15 cellular contexts compared by ENCODE assay signal in genomic region chr5:177332896-177333260, GRCh38. TPM values are rescaled to one million over a fixed set of nuclear protein-coding genes. Genes with fewer than 3 reads are reported as not detected.
A peak's percentile ranks its signal among the peaks of the same experiment; 100 is the strongest.
DNase-seq lines count a peak whose midpoint lies in the region; ATAC-seq, FAIRE-seq and TF ChIP-seq lines count a peak whose summit lies in the region.
"Had no signal": no experiment of that assay in that cellular context is flagged by ENCODE, and none has a peak within 500 bp of the region (broad histone marks: within the 10 kb centered on the region; RNA-seq: fewer than 3 reads in every experiment).

No MANE protein-coding gene starts in this region.

- peak overlapping the region; percentile 27 for H3K18ac ChIP-seq in neuronal stem cell (ENCODE audit: low read length)

- no peaks in the 10 kb centered on the region for H3K79me2 ChIP-seq in GM12878 (ENCODE audit: control insufficient read depth, insufficient read depth, low read length)

- H3K27me3 ChIP-seq in BE2C (no peaks in the 10 kb centered on the region), GM12878 (replicated peaks in 1 of 2; ENCODE audit: control insufficient read depth in 2 of 2, insufficient read depth in 2 of 2, low read length in 1 of 2) (no peaks in the 10 kb centered on the region), neuronal stem cell (ENCODE audit: control insufficient read depth in 3 of 3, insufficient read depth in 3 of 3, low read depth in 1 of 3, low read length in 3 of 3) (no peaks in the 10 kb centered on the region), small intestine (ENCODE audit: control insufficient read depth in 2 of 2, insufficient read depth in 2 of 2, low read length in 2 of 2) (no peaks in the 10 kb centered on the region)
- H3K27me3 ChIP-seq: MG63 had no signal

- H3K4me1 ChIP-seq in BE2C, result peaks cover 18% of the 10 kb centered on the region
- no peaks in the 10 kb centered on the region for H3K4me1 ChIP-seq in GM12878 (ENCODE audit: control insufficient read depth, insufficient read depth, low read length)
- H3K4me1 ChIP-seq in neuronal stem cell (ENCODE audit: control insufficient read depth in 2 of 2, insufficient read depth in 1 of 2, low read depth in 1 of 2, low read length in 2 of 2), result no peaks in the 10 kb centered on the region
- no peaks in the 10 kb centered on the region for H3K4me1 ChIP-seq in small intestine (ENCODE audit: control insufficient read depth in 2 of 2, insufficient read depth in 1 of 2, low read depth in 1 of 2, low read length in 1 of 2)

- peak; percentile 22 for DNase-seq in BE2C
- no peak for DNase-seq in GM12878 (ENCODE audit: low read depth, low spot score)
- DNase-seq in neuronal stem cell (ENCODE audit: low spot score), result no peak
- no peak for DNase-seq in GM19238 (ENCODE audit: insufficient read length, low spot score)
- DNase-seq in small intestine, result no peak
- DNase-seq: AML-193; CD8-positive, alpha-beta T cell; DMS 273 treated with DMSO at 0.1 percent for 48 hours; H9; MG63; NCI-H1092 treated with DMSO at 0.1 percent for 48 hours; NCI-H1694 treated with DMSO at 0.1 percent for 48 hours; NCI-H345; PC-3 had no signal

- no peak overlapping the region for H2BK120ac ChIP-seq in neuronal stem cell (ENCODE audit: low read depth, low read length)

- no peak overlapping the region for H4K8ac ChIP-seq in neuronal stem cell (ENCODE audit: low read depth, low read length)

- peaks cover 59% of the 10 kb centered on the region for H3K36me3 ChIP-seq in BE2C
- H3K36me3 ChIP-seq in GM12878 (ENCODE audit: control insufficient read depth in 2 of 2, insufficient read depth in 2 of 2, low read length in 1 of 2), result peaks cover 21 to 63% of the 10 kb centered on the region in 2 experiments
- H3K36me3 ChIP-seq in neuronal stem cell (replicated peaks in 1 of 2; ENCODE audit: control insufficient read depth in 2 of 2, insufficient read depth in 2 of 2, low read length in 2 of 2), result peaks cover 41 to 84% of the 10 kb centered on the region in 2 donors
- H3K36me3 ChIP-seq in small intestine (ENCODE audit: control insufficient read depth in 2 of 2, insufficient read depth in 2 of 2, low read length in 2 of 2), result peaks cover 20 to 23% of the 10 kb centered on the region in 2 donors

- H3K23ac ChIP-seq in neuronal stem cell (ENCODE audit: low read depth, low read length, poor library complexity), result peak overlapping the region; percentile 78

- H2BK5ac ChIP-seq in neuronal stem cell (ENCODE audit: low read length), result no peak overlapping the region

- H3K4me2 ChIP-seq in GM12878 (ENCODE audit: control insufficient read depth, insufficient read depth) (no peak overlapping the region), neuronal stem cell (ENCODE audit: insufficient read depth, low read length, poor library complexity, severe bottlenecking) (no peak overlapping the region)

- no peak overlapping the region for H4K91ac ChIP-seq in neuronal stem cell (ENCODE audit: low read depth, low read length, poor library complexity)

- POLR2A ChIA-PET in GM12878 (lab: Charles Lee), result no interaction called here

- 91% methylated on average over 13 of the region's 13 CpGs for WGBS in GM12878 (ENCODE audit: insufficient coverage, insufficient replicate concordance, low lambda C conversion rate, missing lambda C conversion rate)
- WGBS in neuronal stem cell (ENCODE audit: extremely low coverage in 2 of 2, insufficient read length in 2 of 2, insufficient replicate concordance in 1 of 2), 2 donors, result no CpG with 5 or more reads among the region's 13 CpGs
- WGBS in small intestine, 3 donors, result 86 to 94% (median 91%) methylated on average over 13 of the region's 13 CpGs

- no peak overlapping the region for H2BK12ac ChIP-seq in neuronal stem cell (ENCODE audit: low read length)

- RAD21 ChIA-PET in GM12878 (lab: Charles Lee; ENCODE audit: unreplicated experiment), result no interaction called here

- FAIRE-seq in GM12878 (lab: Jason Lieb, UNC) (no peak), small intestine (lab: Jason Lieb, UNC) (no peak)

- no TSS peak for BruUV-seq in GM12878 (replicated peaks; lab: Mats Ljungman, UMichigan)

- H3K9ac ChIP-seq in GM12878 (ENCODE audit: control insufficient read depth, insufficient read depth, low read length) (no peak overlapping the region), neuronal stem cell (ENCODE audit: low read depth, low read length, poor library complexity) (peak overlapping the region; percentile 72)

- in situ Hi-C loops in GM12878 (cut with MboI), result no loop called here

- H2AFZ ChIP-seq in GM12878 (ENCODE audit: control insufficient read depth, low read depth, low read length) (no peak overlapping the region), neuronal stem cell (ENCODE audit: low read length) (no peak overlapping the region)

- no peak for ATAC-seq in GM12878
- no peak for ATAC-seq in GM21390 (IDR thresholded peaks at IDR 0.05; ENCODE audit: unreplicated experiment)
- ATAC-seq: CD8-positive, alpha-beta T cell; PC-3 had no signal

- TF ChIP-seq POLR2A in GM12878 (IDR thresholded peaks at IDR 0.05; ENCODE audit: low read depth, low read length), result 0 out of 2 replicates have a peak, but pooled peaks have one; percentile 39

- TF ChIP-seq RAD21 in GM12878 (IDR thresholded peaks at IDR 0.05; ENCODE audit: insufficient read depth, low read depth, low read length), result no peak

- no peaks in the 10 kb centered on the region; the same call in 1 of the 2 replicates for H4K20me1 ChIP-seq in GM12878 (ENCODE audit: control insufficient read depth, insufficient read depth)

- intact Hi-C loops in GM12878 (cut with micrococcal nuclease; ENCODE audit: unreplicated experiment), result no loop called here

- no peak overlapping the region for H3K4me3 ChIP-seq in BE2C (ENCODE audit: low read depth, low read length)
- H3K4me3 ChIP-seq in GM12878, result no peak overlapping the region
- no peak overlapping the region for H3K4me3 ChIP-seq in neuronal stem cell (ENCODE audit: low read length in 2 of 2)
- no peak overlapping the region for H3K4me3 ChIP-seq in small intestine (ENCODE audit: low read depth in 1 of 2, low read length in 2 of 2)
- H3K4me3 ChIP-seq: MG63 had no signal

- no peak overlapping the region for H3K4ac ChIP-seq in neuronal stem cell (ENCODE audit: low read length)

- H3K9me3 ChIP-seq in BE2C, result no peaks in the 10 kb centered on the region
- no peaks in the 10 kb centered on the region for H3K9me3 ChIP-seq in GM12878 (replicated peaks; ENCODE audit: control insufficient read depth, insufficient read depth, low read length)
- H3K9me3 ChIP-seq in neuronal stem cell (replicated peaks in 1 of 2; ENCODE audit: control insufficient read depth in 2 of 2, insufficient read depth in 1 of 2, low read depth in 1 of 2, low read length in 2 of 2), result no peaks in the 10 kb centered on the region
- no peaks in the 10 kb centered on the region for H3K9me3 ChIP-seq in small intestine (ENCODE audit: control insufficient read depth, low read depth)
- H3K9me3 ChIP-seq: MG63 had no signal

- no peak for TF ChIP-seq CTCF in BE2C (IDR thresholded peaks at IDR 0.05; ENCODE audit: low read depth, low read length)
- TF ChIP-seq CTCF in GM12878 (IDR thresholded peaks at IDR 0.05 in 2 of 3, conservative IDR thresholded peaks at IDR 0.05 in 1 of 3; ENCODE audit: control insufficient read depth in 2 of 3, extremely low read depth in 1 of 3, insufficient read depth in 1 of 3, low read depth in 3 of 3, low read length in 3 of 3), result no peak

- SMC1A ChIA-PET in GM12878 (lab: Charles Lee; ENCODE audit: uncharacterized antibody, unreplicated experiment), result no interaction called here

- H3K27ac ChIP-seq in GM12878 (ENCODE audit: control insufficient read depth, insufficient read depth) (no peak overlapping the region), neuronal stem cell (replicated peaks; ENCODE audit: low read length) (no peak overlapping the region), small intestine (ENCODE audit: low read depth in 1 of 2, low read length in 1 of 2) (no peak overlapping the region)

- peaks cover 4% of the 10 kb centered on the region for H3K79me1 ChIP-seq in neuronal stem cell (ENCODE audit: low read depth, low read length)

- CTCF ChIA-PET in GM12878 (lab: Yijun Ruan, JAX), result interaction anchor here (0.5 kb wide), 1 partner anchor 169 kb away, joined by 3 read pairs; no protein-coding TSS in a partner anchor

- no peak for TF ChIP-seq EP300 in GM12878 (IDR thresholded peaks at IDR 0.05; ENCODE audit: borderline replicate concordance in 1 of 2, control insufficient read depth in 1 of 2, low read depth in 2 of 2, low read length in 2 of 2)

- H2AK5ac ChIP-seq in neuronal stem cell (ENCODE audit: low read depth, low read length), result no peak overlapping the region

- H2BK15ac ChIP-seq in neuronal stem cell (ENCODE audit: low read length), result no peak overlapping the region

- no peak overlapping the region for H3K14ac ChIP-seq in neuronal stem cell (ENCODE audit: low read length)

RNA-seq across cellular contexts. Expression of gene LMAN2, which starts 18.6 kb away (rescaled TPM):
- polyA plus RNA-seq in BE2C (2012; ENCODE audit: insufficient read depth, insufficient read length, low read depth), result 463 TPM
- total RNA-seq in GM12878 (2013; cell fraction: nucleolus; rRNA removed), result 195 and 213 TPM in 2 replicates
- total RNA-seq in GM12878 (2014; rRNA removed) (184 and 207 TPM in 2 replicates), GM12878 (2014; rRNA removed; fragmentation: Illumina TruSeq; extraction: Trizol) (98.9 and 112 TPM in 2 replicates), GM12878 (2021) (117 and 121 TPM in 2 replicates)
- 35.5 TPM for polyA plus RNA-seq in GM12878 (2011; ENCODE audit: low read depth)
- polyA plus RNA-seq in GM12878 (2011; rRNA removed) (55.9 and 104 TPM in 2 replicates), GM12878 (2014; fragmentation: Illumina TruSeq; extraction: Trizol) (84.1 and 178 TPM in 2 replicates), GM12878 (2014; fragmentation: Nextera tagmentation; extraction: Ambion mirVana) (10 to 100 TPM in 1 of 2 experiments, 1 to 10 TPM in 1; 2.4 to 11.4 TPM), GM12878 (2014; rRNA removed) (179 and 230 TPM in 2 replicates), GM12878 (2016; fragmentation: Nextera tagmentation; extraction: Ambion mirVana) (100 to 1,000 TPM; 252 to 264 TPM), small intestine (100 to 1,000 TPM in 1 of 3 donors, 10 to 100 TPM in 2; 73.6 to 304 (median 91.9) TPM)
- 273 and 308 TPM in 2 replicates for polyA plus RNA-seq in GM12878 (2011; cell fraction: cytosol; rRNA removed)
- polyA plus RNA-seq in GM12878 (2011; cell fraction: nucleus; rRNA removed), result 210 and 234 TPM in 2 replicates
- 139 and 151 TPM in 2 replicates for polyA plus RNA-seq in GM12878 (2012)
- 197 and 327 TPM in 2 replicates for polyA minus RNA-seq in GM12878 (2011; rRNA and poly(A)+ RNA removed)
- 100 and 110 TPM in 2 replicates for polyA minus RNA-seq in GM12878 (2011; cell fraction: cytosol; rRNA and poly(A)+ RNA removed)
- polyA minus RNA-seq in GM12878 (2011; cell fraction: nucleus; rRNA and poly(A)+ RNA removed), result 69.0 and 97.6 TPM in 2 replicates
- 131 TPM for polyA plus RNA-seq in neuronal stem cell (2013, experiment 1 of 2)
- 132 TPM for polyA plus RNA-seq in neuronal stem cell (2013, experiment 2 of 2)

RNA-seq across cellular contexts. Expression of gene MXD3, which starts 21.2 kb away (rescaled TPM):
- 10.6 TPM for polyA plus RNA-seq in BE2C (2012; ENCODE audit: insufficient read depth, insufficient read length, low read depth)
- total RNA-seq in GM12878 (2013; cell fraction: nucleolus; rRNA removed), result 14.3 and 15.7 TPM in 2 replicates
- total RNA-seq in GM12878 (2014; rRNA removed) (26.9 and 27.4 TPM in 2 replicates), GM12878 (2014; rRNA removed; fragmentation: Illumina TruSeq; extraction: Trizol) (3.5 and 3.8 TPM in 2 replicates), GM12878 (2021) (20.5 and 26.7 TPM in 2 replicates)
- 2.8 TPM for polyA plus RNA-seq in GM12878 (2011; ENCODE audit: low read depth)
- polyA plus RNA-seq in GM12878 (2011; rRNA removed) (4.1 and 13.3 TPM in 2 replicates), GM12878 (2014; fragmentation: Illumina TruSeq; extraction: Trizol) (0.79 and 1.7 TPM in 2 replicates), GM12878 (2014; fragmentation: Nextera tagmentation; extraction: Ambion mirVana) (under 1 TPM; 0.24 to 0.93 TPM), GM12878 (2014; rRNA removed) (29.8 and 36.2 TPM in 2 replicates), GM12878 (2016; fragmentation: Nextera tagmentation; extraction: Ambion mirVana) (10 to 100 TPM; 13.7 to 15.5 TPM), small intestine (10 to 100 TPM; 11.9 to 22.9 (median 13.5) TPM)
- 13.5 and 26.2 TPM in 2 replicates for polyA plus RNA-seq in GM12878 (2011; cell fraction: cytosol; rRNA removed)
- 63.9 and 69.4 TPM in 2 replicates for polyA plus RNA-seq in GM12878 (2011; cell fraction: nucleus; rRNA removed)
- 14.0 and 14.1 TPM in 2 replicates for polyA plus RNA-seq in GM12878 (2012)
- polyA minus RNA-seq in GM12878 (2011; rRNA and poly(A)+ RNA removed), result 3.0 and 7.4 TPM in 2 replicates
- polyA minus RNA-seq in GM12878 (2011; cell fraction: cytosol; rRNA and poly(A)+ RNA removed), result 3.8 and 6.5 TPM in 2 replicates
- polyA minus RNA-seq in GM12878 (2011; cell fraction: nucleus; rRNA and poly(A)+ RNA removed), result 9.9 and 20.9 TPM in 2 replicates
- 32.1 TPM for polyA plus RNA-seq in neuronal stem cell (2013, experiment 1 of 2)
- 29.6 TPM for polyA plus RNA-seq in neuronal stem cell (2013, experiment 2 of 2)

RNA-seq across cellular contexts. Expression of gene RGS14, which starts 24.8 kb away (rescaled TPM):
- polyA plus RNA-seq in BE2C (2012; ENCODE audit: insufficient read depth, insufficient read length, low read depth), result 11.1 TPM
- 111 and 131 TPM in 2 replicates for total RNA-seq in GM12878 (2013; cell fraction: nucleolus; rRNA removed)
- total RNA-seq in GM12878 (2014; rRNA removed) (56.5 and 68.1 TPM in 2 replicates), GM12878 (2014; rRNA removed; fragmentation: Illumina TruSeq; extraction: Trizol) (25.1 and 30.4 TPM in 2 replicates), GM12878 (2021) (65.6 and 72.9 TPM in 2 replicates)
- polyA plus RNA-seq in GM12878 (2011; ENCODE audit: low read depth), result 6.4 TPM
- polyA plus RNA-seq in GM12878 (2011; rRNA removed) (28.8 and 57.1 TPM in 2 replicates), GM12878 (2014; fragmentation: Illumina TruSeq; extraction: Trizol) (4.4 and 35.8 TPM in 2 replicates), GM12878 (2014; fragmentation: Nextera tagmentation; extraction: Ambion mirVana) (1 to 10 TPM in 1 of 2 experiments, under 1 TPM in 1; 0.19 to 1.3 TPM), GM12878 (2014; rRNA removed) (88.7 and 91.9 TPM in 2 replicates), GM12878 (2016; fragmentation: Nextera tagmentation; extraction: Ambion mirVana) (10 to 100 TPM; 53.6 to 56.0 TPM), small intestine (10 to 100 TPM; 12.8 to 22.7 (median 18.6) TPM)
- polyA plus RNA-seq in GM12878 (2011; cell fraction: cytosol; rRNA removed), result 90.6 and 104 TPM in 2 replicates
- polyA plus RNA-seq in GM12878 (2011; cell fraction: nucleus; rRNA removed), result 281 and 299 TPM in 2 replicates
- 30.7 and 40.7 TPM in 2 replicates for polyA plus RNA-seq in GM12878 (2012)
- 40.5 and 82.2 TPM in 2 replicates for polyA minus RNA-seq in GM12878 (2011; rRNA and poly(A)+ RNA removed)
- polyA minus RNA-seq in GM12878 (2011; cell fraction: cytosol; rRNA and poly(A)+ RNA removed), result 26.2 and 29.3 TPM in 2 replicates
- polyA minus RNA-seq in GM12878 (2011; cell fraction: nucleus; rRNA and poly(A)+ RNA removed), result 52.3 and 74.0 TPM in 2 replicates
- polyA plus RNA-seq in neuronal stem cell (2013, experiment 1 of 2), result 26.4 TPM
- 20.9 TPM for polyA plus RNA-seq in neuronal stem cell (2013, experiment 2 of 2)

RNA-seq across cellular contexts. Expression of gene PRELID1, which starts 29.3 kb away (rescaled TPM):
- polyA plus RNA-seq in BE2C (2012; ENCODE audit: insufficient read depth, insufficient read length, low read depth), result 514 TPM
- 23.2 and 24.5 TPM in 2 replicates for total RNA-seq in GM12878 (2013; cell fraction: nucleolus; rRNA removed)
- 190 and 251 TPM in 2 replicates for total RNA-seq in GM12878 (2014; rRNA removed)
- 221 and 242 TPM in 2 replicates for total RNA-seq in GM12878 (2014; rRNA removed; fragmentation: Illumina TruSeq; extraction: Trizol)
- 259 and 261 TPM in 2 replicates for total RNA-seq in GM12878 (2021)
- 42.5 TPM for polyA plus RNA-seq in GM12878 (2011; ENCODE audit: low read depth)
- polyA plus RNA-seq in GM12878 (2011; rRNA removed), result 171 and 256 TPM in 2 replicates
- polyA plus RNA-seq in GM12878 (2011; cell fraction: cytosol; rRNA removed), result 352 and 401 TPM in 2 replicates
- polyA plus RNA-seq in GM12878 (2011; cell fraction: nucleus; rRNA removed), result 123 and 139 TPM in 2 replicates
- 120 and 141 TPM in 2 replicates for polyA plus RNA-seq in GM12878 (2012)
- polyA plus RNA-seq in GM12878 (2014; fragmentation: Illumina TruSeq; extraction: Trizol), result 157 and 248 TPM in 2 replicates
- polyA plus RNA-seq in GM12878 (2014; fragmentation: Nextera tagmentation; extraction: Ambion mirVana), result 100 to 1,000 TPM in 1 of 2 experiments, 10 to 100 TPM in 1; 30.9 to 106 TPM
- polyA plus RNA-seq in GM12878 (2014; rRNA removed), result 414 and 449 TPM in 2 replicates
- 100 to 1,000 TPM; 529 to 584 TPM for polyA plus RNA-seq in GM12878 (2016; fragmentation: Nextera tagmentation; extraction: Ambion mirVana)
- polyA minus RNA-seq in GM12878 (2011; rRNA and poly(A)+ RNA removed), result 114 and 144 TPM in 2 replicates
- 60.1 and 62.4 TPM in 2 replicates for polyA minus RNA-seq in GM12878 (2011; cell fraction: cytosol; rRNA and poly(A)+ RNA removed)
- polyA minus RNA-seq in GM12878 (2011; cell fraction: nucleus; rRNA and poly(A)+ RNA removed), result 28.7 and 43.0 TPM in 2 replicates
- 147 TPM for polyA plus RNA-seq in neuronal stem cell (2013, experiment 1 of 2)
- polyA plus RNA-seq in neuronal stem cell (2013, experiment 2 of 2), result 145 TPM
- 100 to 1,000 TPM; 278 to 457 (median 356) TPM for polyA plus RNA-seq in small intestine

RNA-seq across cellular contexts. Expression of gene RAB24, which starts 29.4 kb away (rescaled TPM):
- polyA plus RNA-seq in BE2C (2012; ENCODE audit: insufficient read depth, insufficient read length, low read depth), result 68.6 TPM
- total RNA-seq in GM12878 (2013; cell fraction: nucleolus; rRNA removed), result 10.2 and 10.5 TPM in 2 replicates
- total RNA-seq in GM12878 (2014; rRNA removed), result 25.7 and 31.0 TPM in 2 replicates
- total RNA-seq in GM12878 (2014; rRNA removed; fragmentation: Illumina TruSeq; extraction: Trizol), result 11.9 and 12.1 TPM in 2 replicates
- 27.6 and 30.3 TPM in 2 replicates for total RNA-seq in GM12878 (2021)
- 18.3 TPM for polyA plus RNA-seq in GM12878 (2011; ENCODE audit: low read depth)
- 15.0 and 22.3 TPM in 2 replicates for polyA plus RNA-seq in GM12878 (2011; rRNA removed)
- polyA plus RNA-seq in GM12878 (2011; cell fraction: cytosol; rRNA removed), result 29.7 and 37.0 TPM in 2 replicates
- polyA plus RNA-seq in GM12878 (2011; cell fraction: nucleus; rRNA removed), result 63.9 and 79.7 TPM in 2 replicates
- polyA plus RNA-seq in GM12878 (2012), result 29.2 and 29.8 TPM in 2 replicates
- 14.1 and 15.1 TPM in 2 replicates for polyA plus RNA-seq in GM12878 (2014; fragmentation: Illumina TruSeq; extraction: Trizol)
- polyA plus RNA-seq in GM12878 (2014; fragmentation: Nextera tagmentation; extraction: Ambion mirVana), result 10 to 100 TPM in 1 of 2 experiments, 1 to 10 TPM in 1; 8.0 to 12.8 TPM
- 44.4 and 50.8 TPM in 2 replicates for polyA plus RNA-seq in GM12878 (2014; rRNA removed)
- polyA plus RNA-seq in GM12878 (2016; fragmentation: Nextera tagmentation; extraction: Ambion mirVana), result 10 to 100 TPM; 26.4 to 28.4 TPM
- polyA minus RNA-seq in GM12878 (2011; rRNA and poly(A)+ RNA removed), result 6.9 and 10.0 TPM in 2 replicates
- 3.6 and 5.7 TPM in 2 replicates for polyA minus RNA-seq in GM12878 (2011; cell fraction: cytosol; rRNA and poly(A)+ RNA removed)
- 9.4 and 16.1 TPM in 2 replicates for polyA minus RNA-seq in GM12878 (2011; cell fraction: nucleus; rRNA and poly(A)+ RNA removed)
- 18.1 TPM for polyA plus RNA-seq in neuronal stem cell (2013, experiment 1 of 2)
- polyA plus RNA-seq in neuronal stem cell (2013, experiment 2 of 2), result 18.6 TPM
- polyA plus RNA-seq in small intestine, result 10 to 100 TPM; 48.1 to 80.1 (median 67.0) TPM
